In the genomic region with DNA sequence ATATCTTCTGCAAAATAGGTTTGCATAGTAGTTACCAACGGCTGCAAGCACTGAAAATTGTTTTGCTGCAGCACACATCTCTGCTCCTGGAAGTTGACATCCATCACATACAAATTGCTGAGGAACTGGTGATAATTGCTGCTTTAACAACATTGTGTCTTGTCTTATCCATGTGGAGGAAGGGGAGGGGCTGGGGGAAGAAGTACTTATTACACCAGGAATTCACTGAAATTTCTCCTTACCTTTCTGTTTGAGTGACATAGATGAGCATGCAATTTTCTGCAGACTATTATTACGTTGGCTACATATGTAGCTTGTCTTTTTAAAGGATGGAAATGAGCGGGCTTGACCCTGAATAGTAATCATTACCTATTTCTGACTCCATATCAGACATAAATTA, we compare ENCODE assay signal across 7 cellular contexts.
"Had no signal": no experiment of that assay in that cellular context is flagged by ENCODE, and none has a peak within 500 bp of the region (broad histone marks: within the 10 kb centered on the region; RNA-seq: fewer than 3 reads in every experiment).

No MANE protein-coding gene starts in this region.

- H3K27ac ChIP-seq: GM23248, HL-60 had no signal

- H2AFZ ChIP-seq: GM23248 had no signal

- DNase-seq: H9, HFFc6, KBM-7 had no signal

- H3K4me3 ChIP-seq: GM23248 had no signal

- H3K9ac ChIP-seq: GM23248 had no signal

- ATAC-seq: HCT116, HepG2 had no signal
